Comparison of ENCODE assay signal across 8 cellular contexts in genomic region chr6:8006208-8006607, GRCh38. TPM values are rescaled to one million over a fixed set of nuclear protein-coding genes. Genes with fewer than 3 reads are reported as not detected.
A peak's percentile ranks its signal among the peaks of the same experiment; 100 is the strongest.
DNase-seq lines count a peak whose midpoint lies in the region; ATAC-seq and TF ChIP-seq lines count a peak whose summit lies in the region.

No MANE protein-coding gene starts in this region.

- intact Hi-C loops in OCI-LY7 (cut with micrococcal nuclease; ENCODE audit: unreplicated experiment) = loop anchor here (1.0 kb wide), 1 partner anchor 285 kb away; no protein-coding TSS in a partner anchor
- intact Hi-C loops in psoas muscle (cut with DNase I) = loop anchor here (5.0 kb wide), 1 partner anchor 279 kb away; the partner anchor contains the start of gene BMP6 (in 2 of the 2)

- no peak overlapping the region for H3K4me2 ChIP-seq in OCI-LY7 (ENCODE audit: low read length)

- no peaks in the 10 kb centered on the region for H3K79me2 ChIP-seq in OCI-LY7 (ENCODE audit: insufficient read depth, low read depth, low read length)

- POLR2A ChIA-PET in GM10248 (lab: Yijun Ruan, JAX) (no interaction called here), OCI-LY7 (lab: Charles Lee) (interaction anchor here (0.8 to 0.9 kb wide), 2 partner anchors 9 to 25 kb away, joined by 3 to 6 read pairs; no protein-coding TSS in a partner anchor)

- H3K4me3 Mint-ChIP-seq in activated naive CD8-positive, alpha-beta T cell treated with anti-CD3 and anti-CD28 coated beads, Interleukin-2, amount 50 U/mL, for 24 hours = no peak overlapping the region

- TF ChIP-seq POLR2A in erythroblast (IDR thresholded peaks at IDR 0.05; ENCODE audit: low read length) = no peak

- peaks cover 7% of the 10 kb centered on the region for H3K4me1 Mint-ChIP-seq in activated naive CD8-positive, alpha-beta T cell treated with anti-CD3 and anti-CD28 coated beads, Interleukin-2, amount 50 U/mL, for 24 hours

- DNase-seq in GM10248 (ENCODE audit: extremely low spot score) (peak; percentile 43), OCI-LY7 (ENCODE audit: low spot score) (peak; percentile 48), erythroblast (lab: John Stamatoyannopoulos, UW) (peak; percentile 48 to 69), psoas muscle (no peak), OCI-M2 (lab: John Stamatoyannopoulos, UW; ENCODE audit: unreplicated experiment) (no peak)
- DNase-seq in activated naive CD8-positive, alpha-beta T cell treated with anti-CD3 and anti-CD28 coated beads, Interleukin-2, amount 50 U/mL, for 24 hours = no peak

- H3K9me3 Mint-ChIP-seq in activated naive CD8-positive, alpha-beta T cell treated with anti-CD3 and anti-CD28 coated beads, Interleukin-2, amount 50 U/mL, for 24 hours = no peaks in the 10 kb centered on the region

- H3K27me3 Mint-ChIP-seq in activated naive CD8-positive, alpha-beta T cell treated with anti-CD3 and anti-CD28 coated beads, Interleukin-2, amount 50 U/mL, for 24 hours = no peaks in the 10 kb centered on the region

- no peaks in the 10 kb centered on the region for H3K27me3 ChIP-seq in psoas muscle (ENCODE audit: insufficient read depth in 3 of 3, low read length in 2 of 3)

- no peak overlapping the region for H2AFZ ChIP-seq in OCI-LY7 (ENCODE audit: low read length)

- H3K4me1 ChIP-seq in OCI-LY7 (ENCODE audit: insufficient read depth, low read length, poor library complexity, severe bottlenecking) = peaks cover 3% of the 10 kb centered on the region
- no peaks in the 10 kb centered on the region for H3K4me1 ChIP-seq in psoas muscle

- TF ChIP-seq CTCF in 22Rv1 (IDR thresholded peaks at IDR 0.05) (peak; percentile 73), GM10248 (IDR thresholded peaks at IDR 0.05; ENCODE audit: control extremely low read depth, extremely low read depth, low read depth, missing control alignments) (peak; percentile 30), OCI-LY7 (conservative IDR thresholded peaks at IDR 0.05; ENCODE audit: low read length) (peak; percentile 86), psoas muscle (IDR thresholded peaks at IDR 0.05) (peak; percentile 53)

- no peaks in the 10 kb centered on the region for H3K9me2 ChIP-seq in OCI-LY7 (ENCODE audit: insufficient read depth, low read length)

- 91 to 97% (median 96%) methylated on average over 1 of the region's 1 CpG for WGBS in psoas muscle, 3 donors

- no peaks in the 10 kb centered on the region for H3K9me3 ChIP-seq in OCI-LY7 (ENCODE audit: low read length)
- H3K9me3 ChIP-seq in psoas muscle = no peaks in the 10 kb centered on the region

- H3K4me3 ChIP-seq in OCI-LY7 (ENCODE audit: low read depth, low read length, poor library complexity, severe bottlenecking) (no peak overlapping the region), psoas muscle (no peak overlapping the region)

- H3K36me3 Mint-ChIP-seq in activated naive CD8-positive, alpha-beta T cell treated with anti-CD3 and anti-CD28 coated beads, Interleukin-2, amount 50 U/mL, for 24 hours (ENCODE audit: low read depth) = peaks cover 3% of the 10 kb centered on the region

- CTCF ChIA-PET in GM10248 (lab: Yijun Ruan, JAX) = interaction anchor here (0.7 to 3.5 kb wide), 16 partner anchors 8 to 730 kb away, joined by 3 to 14 read pairs (median 4); partner anchors contain the start of gene BMP6
- CTCF ChIA-PET in OCI-LY7 (lab: Charles Lee; ENCODE audit: unreplicated experiment) = interaction anchor here (0.5 to 1.1 kb wide), 2 partner anchors 203 to 283 kb away, joined by 3 read pairs; no protein-coding TSS in a partner anchor

- no peaks in the 10 kb centered on the region for H4K20me1 ChIP-seq in OCI-LY7 (ENCODE audit: insufficient read depth, low read length)

- H3K27ac ChIP-seq in 22Rv1 (no peak overlapping the region), OCI-LY7 (ENCODE audit: low read depth, low read length, poor library complexity, severe bottlenecking) (no peak overlapping the region), psoas muscle (no peak overlapping the region)

- ATAC-seq in psoas muscle (peak in 2 of 4 donors; percentile 49 to 54), GM19035 (IDR thresholded peaks at IDR 0.05; ENCODE audit: unreplicated experiment) (no peak)
- no peak for ATAC-seq in activated naive CD8-positive, alpha-beta T cell treated with anti-CD3 and anti-CD28 coated beads, Interleukin-2, amount 50 U/mL, for 24 hours

- no peak overlapping the region for H3K27ac Mint-ChIP-seq in activated naive CD8-positive, alpha-beta T cell treated with anti-CD3 and anti-CD28 coated beads, Interleukin-2, amount 50 U/mL, for 24 hours

- H3K36me3 ChIP-seq in OCI-LY7 (ENCODE audit: insufficient read depth, low read length) (peaks cover 5% of the 10 kb centered on the region; the same call in 1 of the 2 replicates), psoas muscle (ENCODE audit: insufficient read depth in 1 of 2, low read depth in 1 of 2) (no peaks in the 10 kb centered on the region)

- BruUV-seq in OCI-LY7 (replicated peaks; lab: Mats Ljungman, UMichigan) = no TSS peak

RNA-seq across cellular contexts. Expression of gene BLOC1S5, which starts 58.0 kb away (rescaled TPM):
- 22.6 and 30.0 TPM in 2 replicates for total RNA-seq in OCI-LY7 (2014; rRNA removed; shearing (Covaris generic))
- 25.7 and 30.7 TPM in 2 replicates for total RNA-seq in OCI-LY7 (2022)
- 10 to 100 TPM in 2 of 4 donors, 1 to 10 TPM in 2; 6.2 to 13.0 (median 8.8) TPM for total RNA-seq in psoas muscle
- 10 to 100 TPM in 1 of 3 donors, 1 to 10 TPM in 2; 5.6 to 17.7 (median 7.6) TPM for polyA plus RNA-seq in psoas muscle

Comparison
In these comparisons a context has a peak if more than half of its experiments do, and no peak if none do; other contexts are left out.
1. CTCF ChIP-seq: peak in every context shown above with its lines; median percentile 86 in OCI-LY7; 73 in 22Rv1; 53 in psoas muscle; 30 in GM10248.
2. DNase-seq: peak in GM10248 (single experiment), OCI-LY7 (single experiment) and erythroblast (2 of 2); none in psoas muscle (0 of 2), OCI-M2 (single experiment) and activated naive CD8-positive, alpha-beta T cell treated with anti-CD3 and anti-CD28 coated beads, Interleukin-2, amount 50 U/mL, for 24 hours (single experiment).